In genomic region chr5:154485092-154485491, GRCh38 we compare ENCODE assay signal across 1 cellular context.
TF ChIP-seq lines count a peak whose summit lies in the region.

No MANE protein-coding gene starts in this region.

TF ChIP-seq in H1, 55 proteins besides CTCF, POLR2A, EP300 and RAD21:
- TF ChIP-seq NRF1 (IDR thresholded peaks at IDR 0.05; ENCODE audit: low read depth, low read length): no peak
- no peak for TF ChIP-seq SUZ12 (IDR thresholded peaks at IDR 0.05; ENCODE audit: low read length)
- TF ChIP-seq CREB1 (IDR thresholded peaks at IDR 0.05): no peak
- no peak for TF ChIP-seq CTBP2 (IDR thresholded peaks at IDR 0.05; ENCODE audit: borderline replicate concordance, insufficient read depth, insufficient read length, low read length)
- no peak for TF ChIP-seq JUN (IDR thresholded peaks at IDR 0.05; ENCODE audit: low read depth, low read length)
- TF ChIP-seq KDM1A (IDR thresholded peaks at IDR 0.05; ENCODE audit: borderline replicate concordance, low read length): no peak
- TF ChIP-seq CHD2 (IDR thresholded peaks at IDR 0.05; ENCODE audit: low read length): no peak
- no peak for TF ChIP-seq YY1 (IDR thresholded peaks at IDR 0.05; ENCODE audit: low read depth, low read length)
- TF ChIP-seq BCL11A (IDR thresholded peaks at IDR 0.05; ENCODE audit: low read depth in 2 of 2, low read length in 2 of 2): no peak
- TF ChIP-seq FOSL1 (IDR thresholded peaks at IDR 0.05; ENCODE audit: insufficient read depth, low read depth, low read length): no peak
- TF ChIP-seq MAX (IDR thresholded peaks at IDR 0.05): no peak
- TF ChIP-seq TAF7 (optimal IDR thresholded peaks at IDR 0.05; ENCODE audit: borderline replicate concordance, low read depth, low read length): no peak
